Comparison of ENCODE assay signal across 8 cellular contexts in the genomic region with DNA sequence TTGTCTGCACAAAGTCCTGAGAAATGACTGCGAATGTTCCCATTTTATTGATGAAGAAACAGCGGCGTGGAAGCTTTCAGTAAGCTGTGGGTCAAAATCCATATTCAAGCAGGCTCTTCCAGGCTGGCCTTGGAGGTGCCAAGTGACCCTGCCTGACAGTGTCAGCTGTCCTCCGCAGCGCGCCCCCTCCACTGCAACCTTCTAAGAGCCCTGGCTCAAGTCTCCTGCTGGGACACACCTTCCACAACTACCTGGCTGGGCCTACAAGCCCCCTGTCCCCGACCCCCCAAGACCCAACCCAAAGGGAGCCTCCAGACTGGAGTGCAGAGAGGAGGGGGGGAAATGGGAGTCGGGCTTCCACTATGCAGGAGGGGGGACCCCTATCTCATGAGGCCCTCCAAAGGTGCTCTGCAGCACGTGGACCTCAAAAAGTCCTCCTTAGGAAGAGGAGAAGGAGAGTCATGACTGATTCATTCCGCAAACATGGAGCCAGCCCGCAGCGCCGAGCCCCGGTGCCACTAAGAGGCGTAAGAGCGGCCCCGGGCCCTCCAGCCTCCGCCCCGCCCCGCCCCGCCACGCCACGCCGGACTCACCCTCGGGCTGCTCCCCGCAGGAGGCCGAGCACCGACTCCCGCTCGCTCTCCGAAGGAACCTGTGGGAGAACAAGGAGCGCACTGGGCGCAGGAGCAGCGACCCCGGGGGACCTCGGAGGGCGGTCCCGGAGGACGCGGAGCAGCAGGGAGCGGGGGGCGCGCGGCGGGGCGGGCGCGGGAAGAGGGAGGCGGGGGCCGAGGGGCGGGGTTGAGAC. TPM values are rescaled to one million over a fixed set of nuclear protein-coding genes. Genes with fewer than 3 reads are reported as not detected.
A peak's percentile ranks its signal among the peaks of the same experiment; 100 is the strongest.
DNase-seq lines count a peak whose midpoint lies in the region; ATAC-seq and TF ChIP-seq lines count a peak whose summit lies in the region.

No MANE protein-coding gene starts in this region.

- POLR2A ChIA-PET in BJ (lab: Charles Lee): no interaction called here

- H3K4me1 ChIP-seq in esophagus (ENCODE audit: control insufficient read depth in 2 of 2, insufficient read depth in 2 of 2, low read length in 1 of 2): peaks cover 0 to 5% of the 10 kb centered on the region in 2 donors
- peaks cover 0 to 15% of the 10 kb centered on the region in 2 donors for H3K4me1 ChIP-seq in muscle layer of duodenum (ENCODE audit: control insufficient read depth in 1 of 2, insufficient read depth in 2 of 2, low read length in 2 of 2)
- H3K4me1 ChIP-seq in upper lobe of left lung: peaks cover 26 to 43% (median 35%) of the 10 kb centered on the region in 4 donors

- H3K27me3 ChIP-seq in BJ (ENCODE audit: control insufficient read depth, insufficient read depth, low read length) (no peaks in the 10 kb centered on the region), esophagus (ENCODE audit: control insufficient read depth in 1 of 2, insufficient read depth in 2 of 2, low read length in 2 of 2) (no peaks in the 10 kb centered on the region), muscle layer of duodenum (ENCODE audit: low read depth, low read length) (no peaks in the 10 kb centered on the region), upper lobe of left lung (peaks cover 0 to 7% (median 0%) of the 10 kb centered on the region in 4 donors)

- no peak for DNase-seq in BJ (ENCODE audit: low read depth)
- peak; percentile 9 for DNase-seq in HS-27A (ENCODE audit: low read depth)
- peak; percentile 64 to 93 for DNase-seq in upper lobe of left lung
- no peak for DNase-seq in mesenteric fat pad (ENCODE audit: low spot score)

- peak overlapping the region; percentile 64 for H3K4me3 ChIP-seq in BJ (ENCODE audit: low read depth, low read length)
- peak overlapping the region; percentile 66 for H3K4me3 ChIP-seq in WI38 (ENCODE audit: low read depth, low read length)
- peak overlapping the region; percentile 56 to 61 for H3K4me3 ChIP-seq in esophagus (ENCODE audit: low read depth in 1 of 2, low read length in 2 of 2)
- H3K4me3 ChIP-seq in muscle layer of duodenum (ENCODE audit: low read depth in 1 of 2, low read length in 2 of 2): peak overlapping the region; percentile 55 to 68
- H3K4me3 ChIP-seq in upper lobe of left lung: peak overlapping the region; percentile 38 to 87 (median 78)

- H3K27ac ChIP-seq in esophagus (ENCODE audit: low read depth in 2 of 2, low read length in 1 of 2) (peak overlapping the region; percentile 18 to 27), muscle layer of duodenum (ENCODE audit: low read length) (no peak overlapping the region), upper lobe of left lung (peak overlapping the region; percentile 75 to 90 (median 81))

- CTCF ChIA-PET in BJ (lab: Yijun Ruan, JAX): no interaction called here

- ATAC-seq in upper lobe of left lung (ENCODE audit: low FRiP score in 2 of 2) (peak; percentile 20 to 88), HG03354 (IDR thresholded peaks at IDR 0.05; ENCODE audit: poor library complexity, severe bottlenecking, unreplicated experiment) (no peak)

- TF ChIP-seq EP300 in upper lobe of left lung (IDR thresholded peaks at IDR 0.05): no peak

- peaks cover 16% of the 10 kb centered on the region for H3K36me3 ChIP-seq in BJ (ENCODE audit: control insufficient read depth, insufficient read depth, low read length)
- H3K36me3 ChIP-seq in esophagus (ENCODE audit: control insufficient read depth in 2 of 2, insufficient read depth in 2 of 2, low read length in 1 of 2): peaks cover 3 to 9% of the 10 kb centered on the region in 2 donors
- peaks cover 8% of the 10 kb centered on the region in 2 donors for H3K36me3 ChIP-seq in muscle layer of duodenum (ENCODE audit: control insufficient read depth in 1 of 2, insufficient read depth in 2 of 2, low read length in 2 of 2)
- peaks cover 0 to 34% (median 9%) of the 10 kb centered on the region in 4 donors for H3K36me3 ChIP-seq in upper lobe of left lung

- 10 to 14% methylated on average over 33 to 51 of the region's 51 CpGs for WGBS in esophagus, 2 donors
- 26 to 42% methylated on average over 7 to 13 of the region's 51 CpGs for WGBS in upper lobe of left lung, 2 donors

- no peak for TF ChIP-seq POLR2A in upper lobe of left lung (IDR thresholded peaks at IDR 0.05)

- TF ChIP-seq CTCF in BJ (IDR thresholded peaks at IDR 0.05; ENCODE audit: insufficient read depth, low read depth, low read length) (no peak), WI38 (IDR thresholded peaks at IDR 0.05; ENCODE audit: low read depth, low read length) (no peak), upper lobe of left lung (IDR thresholded peaks at IDR 0.05) (no peak)

- H3K9me3 ChIP-seq in esophagus (ENCODE audit: control insufficient read depth in 2 of 2, insufficient read depth in 1 of 2, low read depth in 1 of 2, low read length in 1 of 2): no peaks in the 10 kb centered on the region
- H3K9me3 ChIP-seq in muscle layer of duodenum (ENCODE audit: control insufficient read depth in 1 of 2, low read length in 2 of 2): no peaks in the 10 kb centered on the region
- H3K9me3 ChIP-seq in upper lobe of left lung: no peaks in the 10 kb centered on the region

RNA-seq across cellular contexts. Expression of gene MPP3, which starts 0.6 kb away (rescaled TPM):
- 4.6 and 7.9 TPM in 2 replicates for polyA plus RNA-seq in BJ (2011; rRNA removed)
- polyA minus RNA-seq in BJ (2011; rRNA and poly(A)+ RNA removed): 3.7 and 4.9 TPM in 2 replicates
- polyA plus RNA-seq in esophagus: 1 to 10 TPM; 5.6 to 9.6 TPM
- total RNA-seq in upper lobe of left lung: 100 to 1,000 TPM in 1 of 6 donors, 10 to 100 TPM in 5; 16.2 to 142 (median 38.5) TPM
- 22.3 TPM for total RNA-seq in mesenteric fat pad

RNA-seq across cellular contexts. Expression of gene CD300LG, which starts 14.6 kb away (rescaled TPM):
- polyA plus RNA-seq in BJ (2011; rRNA removed) (not detected in 2 replicates), esophagus (under 1 TPM; 0.47 to 0.48 TPM)
- not detected in 2 replicates for polyA minus RNA-seq in BJ (2011; rRNA and poly(A)+ RNA removed)
- total RNA-seq in upper lobe of left lung (10 to 100 TPM in 2 of 6 donors, 1 to 10 TPM in 3, under 1 TPM in 1; 0.71 to 65.9 (median 7.8) TPM), mesenteric fat pad (121 TPM)

RNA-seq across cellular contexts. Expression of gene CFAP97D1, which starts 52.1 kb away (rescaled TPM):
- polyA plus RNA-seq in BJ (2011; rRNA removed): not detected in 2 replicates
- not detected in 2 replicates for polyA minus RNA-seq in BJ (2011; rRNA and poly(A)+ RNA removed)
- under 1 TPM in 1 of 2 donors, not detected in 1; 0.01 TPM for polyA plus RNA-seq in esophagus
- total RNA-seq in upper lobe of left lung: under 1 TPM in 1 of 6 donors, not detected in 5; 0.17 TPM
- total RNA-seq in mesenteric fat pad: not detected

RNA-seq across cellular contexts. Expression of gene DUSP3, which starts 53.6 kb away (rescaled TPM):
- polyA plus RNA-seq in BJ (2011; rRNA removed): 27.6 and 27.9 TPM in 2 replicates
- 25.5 and 30.5 TPM in 2 replicates for polyA minus RNA-seq in BJ (2011; rRNA and poly(A)+ RNA removed)
- polyA plus RNA-seq in esophagus: 10 to 100 TPM; 29.4 to 56.8 TPM
- 100 to 1,000 TPM in 3 of 6 donors, 10 to 100 TPM in 3; 58.7 to 122 (median 101) TPM for total RNA-seq in upper lobe of left lung
- 103 TPM for total RNA-seq in mesenteric fat pad

Comparison
In these comparisons a context has a peak if more than half of its experiments do, and no peak if none do; other contexts are left out.
1. DNase-seq: peak in HS-27A (single experiment) and upper lobe of left lung (2 of 2); none in BJ (single experiment) and mesenteric fat pad (single experiment).
2. Peak in every context shown above with its lines, with median percentiles within 50 percentile points of each other: H3K4me3 ChIP-seq.